9 cellular contexts compared by ENCODE assay signal in the genomic region with DNA sequence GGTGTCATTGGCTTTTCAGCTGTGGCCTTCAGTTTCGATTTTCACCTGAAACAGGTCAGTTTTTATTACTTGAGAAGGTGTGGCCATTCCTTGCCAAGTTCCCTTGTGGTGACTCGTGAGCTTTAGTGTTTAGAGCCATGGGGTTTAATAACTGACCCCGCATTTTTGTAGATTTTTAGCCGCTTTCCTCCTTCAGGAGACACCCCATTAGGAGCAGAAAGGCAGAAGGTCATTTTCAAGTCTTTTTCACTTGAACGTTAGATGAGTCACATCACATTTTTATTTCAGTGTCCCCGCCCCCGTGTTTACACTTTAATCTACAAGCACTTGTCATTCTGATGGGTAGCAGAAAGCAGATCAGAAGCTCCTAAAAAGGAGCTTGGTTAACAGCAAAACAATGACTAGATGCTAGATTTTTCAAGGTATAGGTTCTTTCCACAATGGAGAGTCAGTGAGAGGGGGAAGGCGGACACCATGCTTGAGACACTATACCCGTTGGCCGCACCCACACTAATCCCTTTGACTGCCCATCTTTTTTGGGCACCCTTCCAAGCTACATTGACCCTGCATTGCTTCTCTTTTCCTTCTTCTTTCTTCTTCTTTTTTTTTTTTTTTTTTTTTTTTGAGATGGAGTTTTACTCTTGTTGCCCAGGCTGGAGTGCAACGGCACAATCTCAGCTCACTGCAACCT.
A peak's percentile ranks its signal among the peaks of the same experiment; 100 is the strongest.
DNase-seq lines count a peak whose midpoint lies in the region; ATAC-seq, FAIRE-seq and TF ChIP-seq lines count a peak whose summit lies in the region.
"Had no signal": no experiment of that assay in that cellular context is flagged by ENCODE, and none has a peak within 500 bp of the region (broad histone marks: within the 10 kb centered on the region; RNA-seq: fewer than 3 reads in every experiment).

No MANE protein-coding gene starts in this region.

- H3K27ac ChIP-seq in A549, result peak overlapping the region; percentile 22 to 63; a peak in 3 of 6 replicates
- peak overlapping the region; percentile 28 for H3K27ac ChIP-seq in astrocyte (ENCODE audit: low read depth, low read length)
- H3K27ac ChIP-seq in tibial nerve, result peak overlapping the region in 1 of 4 donors; percentile 62

- H3K4me2 ChIP-seq in A549 (peak overlapping the region; percentile 45; the same call in 2 of the 3 replicates), astrocyte (ENCODE audit: low read length) (peak overlapping the region; percentile 33)

- H3K9ac ChIP-seq in astrocyte (ENCODE audit: low read length), result no peak overlapping the region

- H3K4me3 ChIP-seq in A549 (no peak overlapping the region), astrocyte (ENCODE audit: insufficient read depth, low read depth, low read length) (no peak overlapping the region), tibial nerve (no peak overlapping the region)

- peak overlapping the region; percentile 91 for H3K27ac Mint-ChIP-seq in astrocyte (ENCODE audit: unreplicated experiment)

- no peak for TF ChIP-seq RAD21 in A549 (conservative IDR thresholded peaks at IDR 0.05 in 1 of 2, IDR thresholded peaks at IDR 0.05 in 1 of 2)

- H3K27me3 ChIP-seq in astrocyte (ENCODE audit: insufficient read depth, low read length), result no peaks in the 10 kb centered on the region
- H3K27me3 ChIP-seq in tibial nerve, result no peaks in the 10 kb centered on the region

- peaks cover 32% of the 10 kb centered on the region for H3K36me3 Mint-ChIP-seq in astrocyte (ENCODE audit: low read depth, unreplicated experiment)

- H3K4me1 ChIP-seq in A549, result peaks cover 47% of the 10 kb centered on the region
- peaks cover 32% of the 10 kb centered on the region for H3K4me1 ChIP-seq in astrocyte (ENCODE audit: insufficient read depth, low read length)
- peaks cover 0 to 52% (median 20%) of the 10 kb centered on the region in 4 donors for H3K4me1 ChIP-seq in tibial nerve

- CTCF ChIA-PET in A549 (lab: Yijun Ruan, JAX), result interaction anchor here (3.0 kb wide), 1 partner anchor 17 kb away, joined by 17 read pairs; no protein-coding TSS in a partner anchor

- peaks cover 29% of the 10 kb centered on the region for H4K20me1 ChIP-seq in astrocyte (ENCODE audit: insufficient read depth, low read length)

- H3K36me3 ChIP-seq in astrocyte (ENCODE audit: insufficient read depth, low read length) (peaks cover 54% of the 10 kb centered on the region), tibial nerve (peaks cover 0 to 44% (median 0%) of the 10 kb centered on the region in 3 donors)

- POLR2A ChIA-PET in A549 (lab: Yijun Ruan, JAX), result interaction anchor here (0.7 to 1.2 kb wide), 3 partner anchors 9 to 173 kb away, joined by 5 to 7 read pairs (median 6); no protein-coding TSS in a partner anchor

- WGBS in A549 (ENCODE audit: missing lambda C conversion rate), result 50% methylated on average over 11 of the region's 11 CpGs
- 77 to 80% methylated on average over 11 of the region's 11 CpGs for WGBS in tibial nerve, 2 donors

- H3K4me1 Mint-ChIP-seq in astrocyte (ENCODE audit: low read depth, unreplicated experiment), result peaks cover 85% of the 10 kb centered on the region

- no peak overlapping the region for H3K4me3 Mint-ChIP-seq in astrocyte (ENCODE audit: unreplicated experiment)

- FAIRE-seq in A549 (lab: Jason Lieb, UNC) (no peak), HTR-8/SVneo (lab: Jason Lieb, UNC) (no peak), astrocyte (lab: Jason Lieb, UNC) (no peak)
- FAIRE-seq: islet of Langerhans had no signal

- TF ChIP-seq EP300 in A549 (IDR thresholded peaks at IDR 0.05) (no peak), tibial nerve (IDR thresholded peaks at IDR 0.05) (no peak)

- H3K9me3 Mint-ChIP-seq in astrocyte (ENCODE audit: unreplicated experiment), result no peaks in the 10 kb centered on the region

- intact Hi-C loops in left colon (cut with DNase I, micrococcal nuclease), result no loop called here

- DNase-seq in A549 (ENCODE audit: low read depth in 1 of 2, low spot score in 1 of 2), result peak; percentile 21 to 39
- DNase-seq in HTR-8/SVneo (ENCODE audit: insufficient read length, low spot score), result peak; percentile 37
- DNase-seq in astrocyte (ENCODE audit: low read depth), result peak; percentile 72
- DNase-seq in left colon, result peak; percentile 26 to 49
- DNase-seq in tibial nerve (ENCODE audit: low spot score in 2 of 2), result no peak
- DNase-seq in NCI-H1105 (lab: John Stamatoyannopoulos, UW), result no peak

- TF ChIP-seq CTCF in A549 (IDR thresholded peaks at IDR 0.05) (no peak), astrocyte (IDR thresholded peaks at IDR 0.05; ENCODE audit: insufficient read depth, low read depth, low read length) (no peak), tibial nerve (IDR thresholded peaks at IDR 0.05) (no peak)

- H3K27me3 Mint-ChIP-seq in astrocyte (ENCODE audit: low read depth, unreplicated experiment), result no peaks in the 10 kb centered on the region

- ATAC-seq in A549 (peak; percentile 14 to 23; a peak in 2 of 6 replicates), left colon (peak; percentile 79), GM21390 (IDR thresholded peaks at IDR 0.05; ENCODE audit: unreplicated experiment) (no peak), HG03175 (IDR thresholded peaks at IDR 0.05; ENCODE audit: unreplicated experiment) (no peak)

- H3K9me3 ChIP-seq in A549, result no peaks in the 10 kb centered on the region
- no peaks in the 10 kb centered on the region for H3K9me3 ChIP-seq in astrocyte (ENCODE audit: insufficient read depth, low read depth, low read length)
- no peaks in the 10 kb centered on the region for H3K9me3 ChIP-seq in tibial nerve

- no peak overlapping the region for H2AFZ ChIP-seq in astrocyte (ENCODE audit: low read depth, low read length)

- TF ChIP-seq POLR2A in A549 (IDR thresholded peaks at IDR 0.05; ENCODE audit: low read length) (no peak), tibial nerve (IDR thresholded peaks at IDR 0.05) (no peak)

- peaks cover 12% of the 10 kb centered on the region for H3K79me2 ChIP-seq in astrocyte (ENCODE audit: insufficient read depth, low read length)

TF ChIP-seq in A549, 52 proteins besides CTCF, POLR2A, EP300 and RAD21:
- TF ChIP-seq NFE2L2 (conservative IDR thresholded peaks at IDR 0.05; ENCODE audit: low read length), result no peak
- TF ChIP-seq MAZ (IDR thresholded peaks at IDR 0.05; ENCODE audit: borderline replicate concordance, low read depth, low read length), result no peak
- no peak for TF ChIP-seq HOXB13 (CRISPR knock-in tag; IDR thresholded peaks at IDR 0.05; ENCODE audit: low read depth)
- TF ChIP-seq, protein P1, sequence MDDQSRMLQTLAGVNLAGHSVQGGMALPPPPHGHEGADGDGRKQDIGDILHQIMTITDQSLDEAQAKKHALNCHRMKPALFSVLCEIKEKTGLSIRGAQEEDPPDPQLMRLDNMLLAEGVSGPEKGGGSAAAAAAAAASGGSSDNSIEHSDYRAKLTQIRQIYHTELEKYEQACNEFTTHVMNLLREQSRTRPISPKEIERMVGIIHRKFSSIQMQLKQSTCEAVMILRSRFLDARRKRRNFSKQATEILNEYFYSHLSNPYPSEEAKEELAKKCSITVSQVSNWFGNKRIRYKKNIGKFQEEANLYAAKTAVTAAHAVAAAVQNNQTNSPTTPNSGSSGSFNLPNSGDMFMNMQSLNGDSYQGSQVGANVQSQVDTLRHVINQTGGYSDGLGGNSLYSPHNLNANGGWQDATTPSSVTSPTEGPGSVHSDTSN (IDR thresholded peaks at IDR 0.05), result no peak
- no peak for TF ChIP-seq HOXA7 (CRISPR knock-in tag; IDR thresholded peaks at IDR 0.05)
- no peak for TF ChIP-seq RFX5 (IDR thresholded peaks at IDR 0.05)
- no peak for TF ChIP-seq CBX2 (IDR thresholded peaks at IDR 0.05; ENCODE audit: borderline replicate concordance, low read depth)
- TF ChIP-seq, protein P2, sequence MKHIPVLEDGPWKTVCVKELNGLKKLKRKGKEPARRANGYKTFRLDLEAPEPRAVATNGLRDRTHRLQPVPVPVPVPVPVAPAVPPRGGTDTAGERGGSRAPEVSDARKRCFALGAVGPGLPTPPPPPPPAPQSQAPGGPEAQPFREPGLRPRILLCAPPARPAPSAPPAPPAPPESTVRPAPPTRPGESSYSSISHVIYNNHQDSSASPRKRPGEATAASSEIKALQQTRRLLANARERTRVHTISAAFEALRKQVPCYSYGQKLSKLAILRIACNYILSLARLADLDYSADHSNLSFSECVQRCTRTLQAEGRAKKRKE (CRISPR knock-in tag; IDR thresholded peaks at IDR 0.05; ENCODE audit: low read depth), result no peak
- TF ChIP-seq, protein P3, sequence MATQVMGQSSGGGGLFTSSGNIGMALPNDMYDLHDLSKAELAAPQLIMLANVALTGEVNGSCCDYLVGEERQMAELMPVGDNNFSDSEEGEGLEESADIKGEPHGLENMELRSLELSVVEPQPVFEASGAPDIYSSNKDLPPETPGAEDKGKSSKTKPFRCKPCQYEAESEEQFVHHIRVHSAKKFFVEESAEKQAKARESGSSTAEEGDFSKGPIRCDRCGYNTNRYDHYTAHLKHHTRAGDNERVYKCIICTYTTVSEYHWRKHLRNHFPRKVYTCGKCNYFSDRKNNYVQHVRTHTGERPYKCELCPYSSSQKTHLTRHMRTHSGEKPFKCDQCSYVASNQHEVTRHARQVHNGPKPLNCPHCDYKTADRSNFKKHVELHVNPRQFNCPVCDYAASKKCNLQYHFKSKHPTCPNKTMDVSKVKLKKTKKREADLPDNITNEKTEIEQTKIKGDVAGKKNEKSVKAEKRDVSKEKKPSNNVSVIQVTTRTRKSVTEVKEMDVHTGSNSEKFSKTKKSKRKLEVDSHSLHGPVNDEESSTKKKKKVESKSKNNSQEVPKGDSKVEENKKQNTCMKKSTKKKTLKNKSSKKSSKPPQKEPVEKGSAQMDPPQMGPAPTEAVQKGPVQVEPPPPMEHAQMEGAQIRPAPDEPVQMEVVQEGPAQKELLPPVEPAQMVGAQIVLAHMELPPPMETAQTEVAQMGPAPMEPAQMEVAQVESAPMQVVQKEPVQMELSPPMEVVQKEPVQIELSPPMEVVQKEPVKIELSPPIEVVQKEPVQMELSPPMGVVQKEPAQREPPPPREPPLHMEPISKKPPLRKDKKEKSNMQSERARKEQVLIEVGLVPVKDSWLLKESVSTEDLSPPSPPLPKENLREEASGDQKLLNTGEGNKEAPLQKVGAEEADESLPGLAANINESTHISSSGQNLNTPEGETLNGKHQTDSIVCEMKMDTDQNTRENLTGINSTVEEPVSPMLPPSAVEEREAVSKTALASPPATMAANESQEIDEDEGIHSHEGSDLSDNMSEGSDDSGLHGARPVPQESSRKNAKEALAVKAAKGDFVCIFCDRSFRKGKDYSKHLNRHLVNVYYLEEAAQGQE (IDR thresholded peaks at IDR 0.05), result no peak
- TF ChIP-seq FOSL2 (IDR thresholded peaks at IDR 0.05), result no peak
- TF ChIP-seq FOSL2 (CRISPR knock-in tag; IDR thresholded peaks at IDR 0.05), result no peak
- TF ChIP-seq NPAS2 (CRISPR knock-in tag; IDR thresholded peaks at IDR 0.05; ENCODE audit: borderline replicate concordance), result no peak

Comparison
In these comparisons a context has a peak if more than half of its experiments do, and no peak if none do; other contexts are left out.
1. ATAC-seq: peak in A549 (2 of 2) and left colon (single experiment); none in GM21390 (single experiment) and HG03175 (single experiment).
2. DNase-seq: peak in A549 (2 of 2), HTR-8/SVneo (single experiment), astrocyte (single experiment) and left colon (2 of 2); none in tibial nerve (0 of 2) and NCI-H1105 (single experiment).